24 cellular contexts compared by ENCODE assay signal in the genomic region with DNA sequence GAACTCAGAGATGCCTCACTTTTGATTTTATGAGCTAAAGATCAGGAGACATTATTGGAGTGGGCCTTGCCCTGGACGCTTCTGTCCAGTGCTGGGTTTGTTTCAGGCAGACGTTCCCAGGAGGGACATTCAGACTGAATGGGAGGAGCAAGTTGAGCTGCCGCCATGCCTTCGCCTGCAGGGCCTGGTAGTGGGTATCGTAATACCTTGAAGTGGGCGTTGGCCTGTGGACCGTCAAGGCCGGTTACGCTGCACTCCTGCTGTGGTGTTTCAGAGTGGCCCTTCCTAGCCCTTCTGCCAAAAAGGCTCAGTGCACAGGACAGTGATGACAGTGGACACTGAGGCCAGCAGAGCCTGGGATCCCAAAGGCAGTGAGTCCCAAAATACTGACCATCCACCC. TPM values are rescaled to one million over a fixed set of nuclear protein-coding genes. Genes with fewer than 3 reads are reported as not detected.
"Had no signal": no experiment of that assay in that cellular context is flagged by ENCODE, and none has a peak within 500 bp of the region (broad histone marks: within the 10 kb centered on the region; RNA-seq: fewer than 3 reads in every experiment).

No MANE protein-coding gene starts in this region.

- H3K4me3 Mint-ChIP-seq: activated CD4-positive, alpha-beta memory T cell treated with anti-CD3 and anti-CD28 coated beads for 36 hours; activated CD4-positive, alpha-beta T cell treated with anti-CD3 and anti-CD28 coated beads for 36 hours; activated naive CD8-positive, alpha-beta T cell treated with anti-CD3 and anti-CD28 coated beads, Interleukin-2, amount 10 ng/mL, durations not matched to agents 7 days and 5 days; stimulated activated naive CD8-positive, alpha-beta T cell treated with anti-CD3 and anti-CD28 coated beads, Interleukin-15, Interleukin-2, amounts not matched to agents 100 ng/mL and 50 ng/mL, for 24 hours had no signal

- DNase-seq: activated CD4-positive, alpha-beta memory T cell treated with anti-CD3 and anti-CD28 coated beads for 36 hours; activated CD4-positive, alpha-beta T cell treated with anti-CD3 and anti-CD28 coated beads for 36 hours; activated naive CD8-positive, alpha-beta T cell treated with anti-CD3 and anti-CD28 coated beads, Interleukin-2, amount 10 ng/mL, durations not matched to agents 7 days and 5 days; activated T-cell treated with anti-CD3 and anti-CD28 coated beads for 4 hours; amygdala; caudate nucleus; dorsolateral prefrontal cortex; foreskin melanocyte; glutamatergic neuron; hypothalamus; occipital lobe; right cardiac atrium; stimulated activated CD4-positive, alpha-beta T cell treated with anti-CD3 and anti-CD28 coated beads, Interleukin-15, amount 100 ng/mL, for 24 hours; stimulated activated CD4-positive, alpha-beta T cell treated with anti-CD3 and anti-CD28 coated beads, Interleukin-2, amount 100 ng/mL, for 48 hours had no signal

- H3K27ac ChIP-seq: dorsolateral prefrontal cortex, skin epidermis had no signal

- H3K9me3 Mint-ChIP-seq: activated CD4-positive, alpha-beta memory T cell treated with anti-CD3 and anti-CD28 coated beads for 36 hours; activated naive CD8-positive, alpha-beta T cell treated with anti-CD3 and anti-CD28 coated beads, Interleukin-2, amount 10 ng/mL, durations not matched to agents 7 days and 5 days; stimulated activated naive CD8-positive, alpha-beta T cell treated with anti-CD3 and anti-CD28 coated beads, Interleukin-15, Interleukin-2, amounts not matched to agents 100 ng/mL and 50 ng/mL, for 24 hours; type B pancreatic cell had no signal

- H3K4me3 ChIP-seq: dorsolateral prefrontal cortex, lung, skin epidermis had no signal

- H3K36me3 Mint-ChIP-seq: activated CD4-positive, alpha-beta memory T cell treated with anti-CD3 and anti-CD28 coated beads for 36 hours; activated naive CD8-positive, alpha-beta T cell treated with anti-CD3 and anti-CD28 coated beads, Interleukin-2, amount 10 ng/mL, durations not matched to agents 7 days and 5 days; brain; type B pancreatic cell had no signal

- H3K27ac Mint-ChIP-seq: activated CD4-positive, alpha-beta memory T cell treated with anti-CD3 and anti-CD28 coated beads for 36 hours; activated CD4-positive, alpha-beta T cell treated with anti-CD3 and anti-CD28 coated beads for 36 hours; activated naive CD8-positive, alpha-beta T cell treated with anti-CD3 and anti-CD28 coated beads, Interleukin-2, amount 10 ng/mL, durations not matched to agents 7 days and 5 days; stimulated activated naive CD8-positive, alpha-beta T cell treated with anti-CD3 and anti-CD28 coated beads, Interleukin-15, Interleukin-2, amounts not matched to agents 100 ng/mL and 50 ng/mL, for 24 hours; type B pancreatic cell had no signal

- ATAC-seq: activated CD4-positive, alpha-beta T cell treated with anti-CD3 and anti-CD28 coated beads for 36 hours; right cardiac atrium had no signal

RNA-seq across cellular contexts. Expression of a gene that starts 1.6 kb away (rescaled TPM):
- total RNA-seq: activated CD4-positive, alpha-beta memory T cell treated with anti-CD3 and anti-CD28 coated beads for 36 hours; activated CD4-positive, alpha-beta T cell treated with anti-CD3 and anti-CD28 coated beads for 36 hours; activated naive CD8-positive, alpha-beta T cell treated with anti-CD3 and anti-CD28 coated beads, Interleukin-2, amount 10 ng/mL, durations not matched to agents 7 days and 5 days; myocyte; occipital lobe; T-helper 2 cell treated with Interferon-gamma antibody and Interleukin-4, amounts not matched to agents 100 ng/mL and 5 ng/mL, for 36 hours; temporal lobe had no signal
- polyA plus RNA-seq: keratinocyte, neural cell had no signal

RNA-seq across cellular contexts. Expression of a gene that starts 43.6 kb away (rescaled TPM):
- polyA plus RNA-seq: neural cell had no signal
